In the genomic region with DNA sequence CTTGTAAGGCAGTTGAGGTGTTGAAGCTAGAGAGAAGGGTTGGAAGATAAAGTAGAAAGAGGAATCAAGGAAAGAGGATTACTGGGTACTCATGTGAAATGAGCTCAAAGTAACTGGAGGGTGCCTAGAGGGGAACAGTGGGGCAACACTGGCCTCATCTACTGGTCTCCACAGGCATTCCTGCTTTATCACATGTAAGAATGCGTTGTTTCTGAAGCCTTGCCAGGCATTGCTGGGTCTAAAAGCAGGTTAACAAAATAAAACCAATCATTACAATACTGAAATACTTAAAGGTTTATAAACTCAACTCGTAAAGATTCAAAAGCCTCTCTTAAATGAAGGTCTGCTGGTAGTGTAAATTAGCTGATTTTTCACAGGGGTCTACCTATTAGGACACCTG, we compare ENCODE assay signal across 23 cellular contexts.
DNase-seq lines count a peak whose midpoint lies in the region; ATAC-seq, FAIRE-seq and TF ChIP-seq lines count a peak whose summit lies in the region.
"Had no signal": no experiment of that assay in that cellular context is flagged by ENCODE, and none has a peak within 500 bp of the region (broad histone marks: within the 10 kb centered on the region; RNA-seq: fewer than 3 reads in every experiment).

No MANE protein-coding gene starts in this region.

- peaks cover 23% of the 10 kb centered on the region for H3K4me1 ChIP-seq in GM23248 (ENCODE audit: insufficient read depth)
- peaks cover 4% of the 10 kb centered on the region for H3K4me1 ChIP-seq in astrocyte (ENCODE audit: insufficient read depth, low read length)
- H3K4me1 ChIP-seq: BE2C had no signal

- ATAC-seq in Right ventricle myocardium inferior = no peak
- ATAC-seq in HG02938 (IDR thresholded peaks at IDR 0.05; ENCODE audit: unreplicated experiment) = no peak
- ATAC-seq: GM12878, HCT116 had no signal

- no peaks in the 10 kb centered on the region for H3K9me2 ChIP-seq in GM23248 (ENCODE audit: insufficient read depth)
- H3K9me2 ChIP-seq: SK-N-SH had no signal

- intact Hi-C loops in Right ventricle myocardium inferior (cut with DNase I) = no loop called here
- intact Hi-C loops in cardiac septum (cut with DNase I) = no loop called here

- H3K36me3 ChIP-seq in GM23248 (ENCODE audit: low read depth) (no peaks in the 10 kb centered on the region), astrocyte (ENCODE audit: insufficient read depth, low read length) (no peaks in the 10 kb centered on the region)
- H3K36me3 ChIP-seq: BE2C had no signal

- H3K4me3 ChIP-seq in GM23248 (no peak overlapping the region), astrocyte (ENCODE audit: insufficient read depth, low read depth, low read length) (no peak overlapping the region), fibroblast of the aortic adventitia (ENCODE audit: low read depth, low read length) (no peak overlapping the region)
- H3K4me3 ChIP-seq: GM12878, PC-9 had no signal

- in situ Hi-C loops in GM23248 (cut with MboI) = no loop called here

- H3K4me2 ChIP-seq in GM23248 (ENCODE audit: unreplicated experiment) (peak overlapping the region; percentile 53), astrocyte (ENCODE audit: low read length) (peak overlapping the region; percentile 22)
- H3K4me2 ChIP-seq: PC-9, SK-N-SH had no signal

- no peaks in the 10 kb centered on the region for H3K4me1 Mint-ChIP-seq in astrocyte (ENCODE audit: low read depth, unreplicated experiment)

- H3F3A ChIP-seq in GM23248 (ENCODE audit: insufficient read depth) = peaks cover 13% of the 10 kb centered on the region; the same call in 1 of the 2 replicates

- no peak overlapping the region for H3K4me3 Mint-ChIP-seq in astrocyte (ENCODE audit: unreplicated experiment)

- H3K79me2 ChIP-seq in GM23248 (ENCODE audit: insufficient read depth) = no peaks in the 10 kb centered on the region
- H3K79me2 ChIP-seq in astrocyte (ENCODE audit: insufficient read depth, low read length) = no peaks in the 10 kb centered on the region

- H3K27me3 ChIP-seq in GM23248 (replicated peaks; ENCODE audit: insufficient read depth) (no peaks in the 10 kb centered on the region), astrocyte (ENCODE audit: insufficient read depth, low read length) (no peaks in the 10 kb centered on the region)
- H3K27me3 ChIP-seq: BE2C had no signal

- H3K27ac Mint-ChIP-seq in astrocyte (ENCODE audit: unreplicated experiment) = no peak overlapping the region

- no peak for TF ChIP-seq CTCF in astrocyte (IDR thresholded peaks at IDR 0.05; ENCODE audit: insufficient read depth, low read depth, low read length)
- TF ChIP-seq CTCF in fibroblast of the aortic adventitia (IDR thresholded peaks at IDR 0.05; ENCODE audit: insufficient read depth, low read length) = no peak

- H4K20me1 ChIP-seq in GM23248 (ENCODE audit: insufficient read depth) = no peaks in the 10 kb centered on the region
- no peaks in the 10 kb centered on the region for H4K20me1 ChIP-seq in astrocyte (ENCODE audit: insufficient read depth, low read length)

- no peak overlapping the region for H2AFZ ChIP-seq in GM23248
- H2AFZ ChIP-seq in astrocyte (ENCODE audit: low read depth, low read length) = no peak overlapping the region
- H2AFZ ChIP-seq: PC-9 had no signal

- H3K9me3 ChIP-seq in GM23248 (ENCODE audit: low read depth) = no peaks in the 10 kb centered on the region
- H3K9me3 ChIP-seq in astrocyte (ENCODE audit: insufficient read depth, low read depth, low read length) = no peaks in the 10 kb centered on the region
- H3K9me3 ChIP-seq: BE2C, SK-N-SH had no signal

- WGBS in GM23248 (ENCODE audit: low coverage in 1 of 2, low lambda C conversion rate in 2 of 2, missing lambda C conversion rate in 2 of 2), 2 experiments = 80 to 86% methylated on average over 2 of the region's 2 CpGs

- H3K27ac ChIP-seq in GM23248 = no peak overlapping the region
- H3K27ac ChIP-seq in astrocyte (ENCODE audit: low read depth, low read length) = no peak overlapping the region
- H3K27ac ChIP-seq: 22Rv1, PC-9 had no signal

- no peaks in the 10 kb centered on the region for H3K9me3 Mint-ChIP-seq in astrocyte (ENCODE audit: unreplicated experiment)

- FAIRE-seq in astrocyte (lab: Jason Lieb, UNC) (no peak), HTR-8/SVneo (lab: Jason Lieb, UNC) (no peak)
- FAIRE-seq: D721Med, GM12878, H1 had no signal

- H3K9ac ChIP-seq in GM23248 (no peak overlapping the region), astrocyte (ENCODE audit: low read length) (no peak overlapping the region)
- H3K9ac ChIP-seq: SK-N-SH had no signal

- DNase-seq in A172 (ENCODE audit: low spot score) (peak; percentile 1), GM23248 (no peak), astrocyte (ENCODE audit: low read depth) (peak; percentile 13), fibroblast of the aortic adventitia (ENCODE audit: low read depth) (peak; percentile 60), Right ventricle myocardium inferior (ENCODE audit: missing footprints) (no peak), cardiac septum (ENCODE audit: low spot score) (no peak), HTR-8/SVneo (ENCODE audit: insufficient read length, low spot score) (no peak)
- DNase-seq: BE2C, DMS53, Kasumi-1, NCI-H1417 treated with DMSO at 0.1 percent for 48 hours, NCI-H187 treated with DMSO at 0.1 percent for 48 hours, NCI-H2107, RPMI8226, SIG-M5, SK-N-SH had no signal

- peaks cover 2% of the 10 kb centered on the region for H3K27me3 Mint-ChIP-seq in astrocyte (ENCODE audit: low read depth, unreplicated experiment)

- no peaks in the 10 kb centered on the region for H3K36me3 Mint-ChIP-seq in astrocyte (ENCODE audit: low read depth, unreplicated experiment)

Comparison
In these comparisons a context has a peak if more than half of its experiments do, and no peak if none do; other contexts are left out.
1. DNase-seq: peak in A172 (single experiment), astrocyte (single experiment) and fibroblast of the aortic adventitia (single experiment); none in GM23248 (single experiment), Right ventricle myocardium inferior (single experiment), cardiac septum (single experiment) and HTR-8/SVneo (single experiment).